In genomic region chr20:22583773-22584629, GRCh38 we compare ENCODE assay signal across 10 cellular contexts. TPM values are rescaled to one million over a fixed set of nuclear protein-coding genes. Genes with fewer than 3 reads are reported as not detected.
A peak's percentile ranks its signal among the peaks of the same experiment; 100 is the strongest.
DNase-seq lines count a peak whose midpoint lies in the region; ATAC-seq and TF ChIP-seq lines count a peak whose summit lies in the region.
"Had no signal": no experiment of that assay in that cellular context is flagged by ENCODE, and none has a peak within 500 bp of the region (broad histone marks: within the 10 kb centered on the region; RNA-seq: fewer than 3 reads in every experiment).

Gene FOXA2 (minus strand): TSS chr20:22584572. CDS start chr20:22584278, 294 bp downstream.

- H3K9ac ChIP-seq in ES-I3 (ENCODE audit: low read depth, low read length) (peak within 1 kb of the TSS; percentile 47; the same call in 1 of the 2 replicates), duodenal mucosa (ENCODE audit: low read depth in 1 of 2, low read length in 2 of 2) (peak within 1 kb of the TSS in 1 of 2 donors; percentile 25)

- H3K9me3 ChIP-seq in ES-I3 (ENCODE audit: control insufficient read depth, insufficient read depth, low read length) (no peaks in the 10 kb centered on the region; the same call in none of the 2 replicates), duodenal mucosa (ENCODE audit: control insufficient read depth in 1 of 2, low read length in 2 of 2) (no peaks in the 10 kb centered on the region)
- H3K9me3 ChIP-seq: esophagus muscularis mucosa, tibial nerve had no signal

- no peak within 1 kb of the TSS for H3K27ac ChIP-seq in duodenal mucosa (ENCODE audit: low read depth, low read length)
- H3K27ac ChIP-seq: esophagus muscularis mucosa, tibial nerve had no signal

- H3K36me3 ChIP-seq in ES-I3 (ENCODE audit: insufficient read depth, low read length), result no peaks in the 10 kb centered on the region
- H3K36me3 ChIP-seq in duodenal mucosa (ENCODE audit: control insufficient read depth in 1 of 2, insufficient read depth in 2 of 2, low read length in 2 of 2), result no peaks in the 10 kb centered on the region
- H3K36me3 ChIP-seq: esophagus muscularis mucosa, tibial nerve had no signal

- peaks cover 3% of the 10 kb centered on the region for H3K36me3 Mint-ChIP-seq in osteocyte (ENCODE audit: unreplicated experiment)

- peak within 1 kb of the TSS; percentile 29 for H3K4me3 Mint-ChIP-seq in osteocyte (ENCODE audit: unreplicated experiment)

- no peak within 1 kb of the TSS for H3K27ac Mint-ChIP-seq in osteocyte (ENCODE audit: unreplicated experiment)

- H3K4me1 Mint-ChIP-seq in osteocyte (ENCODE audit: unreplicated experiment), result peaks cover 15% of the 10 kb centered on the region

- H3K27me3 ChIP-seq in duodenal mucosa (ENCODE audit: control insufficient read depth in 1 of 2, insufficient read depth in 2 of 2, low read length in 2 of 2), result peaks cover 46 to 61% of the 10 kb centered on the region in 2 donors

- peak; percentile 85 to 87 for DNase-seq in NCI-H1930 (lab: John Stamatoyannopoulos, UW)
- DNase-seq in osteocyte (ENCODE audit: extremely low spot score, unreplicated experiment), result no peak
- no peak for DNase-seq in NCI-H524 treated with DMSO at 0.1 percent for 48 hours (lab: John Stamatoyannopoulos, UW)
- DNase-seq in SKM-1 (lab: John Stamatoyannopoulos, UW; ENCODE audit: unreplicated experiment), result no peak

- H3K4me1 ChIP-seq in ES-I3 (ENCODE audit: insufficient read depth, low read length) (no peaks in the 10 kb centered on the region; the same call in 1 of the 2 replicates), duodenal mucosa (ENCODE audit: control insufficient read depth in 1 of 2, insufficient read depth in 2 of 2, low read length in 2 of 2) (peaks cover 0 to 7% of the 10 kb centered on the region in 2 donors)

- H3K4me3 ChIP-seq in duodenal mucosa (ENCODE audit: low read depth in 1 of 2, low read length in 2 of 2), result peak within 1 kb of the TSS; percentile 55 to 57

- TF ChIP-seq CTCF in osteocyte (IDR thresholded peaks at IDR 0.05), result no peak

- ATAC-seq in HG03460 (IDR thresholded peaks at IDR 0.05; ENCODE audit: unreplicated experiment) (no peak), GM18498 (IDR thresholded peaks at IDR 0.05; ENCODE audit: unreplicated experiment) (no peak)

- peaks cover 76% of the 10 kb centered on the region for H3K27me3 Mint-ChIP-seq in osteocyte (ENCODE audit: unreplicated experiment)

- no peaks in the 10 kb centered on the region for H3K9me3 Mint-ChIP-seq in osteocyte (ENCODE audit: unreplicated experiment)

RNA-seq across cellular contexts. Expression of gene FOXA2, which starts in this region (rescaled TPM):
- total RNA-seq in osteocyte, result not detected in 2 replicates
- total RNA-seq: esophagus muscularis mucosa had no signal

Comparison
In these comparisons a context has a peak if more than half of its experiments do, and no peak if none do; other contexts are left out.
1. DNase-seq: peak in NCI-H1930 (2 of 2); none in osteocyte (single experiment), NCI-H524 treated with DMSO at 0.1 percent for 48 hours (single experiment) and SKM-1 (single experiment).